17 cellular contexts compared by ENCODE assay signal in the genomic region with DNA sequence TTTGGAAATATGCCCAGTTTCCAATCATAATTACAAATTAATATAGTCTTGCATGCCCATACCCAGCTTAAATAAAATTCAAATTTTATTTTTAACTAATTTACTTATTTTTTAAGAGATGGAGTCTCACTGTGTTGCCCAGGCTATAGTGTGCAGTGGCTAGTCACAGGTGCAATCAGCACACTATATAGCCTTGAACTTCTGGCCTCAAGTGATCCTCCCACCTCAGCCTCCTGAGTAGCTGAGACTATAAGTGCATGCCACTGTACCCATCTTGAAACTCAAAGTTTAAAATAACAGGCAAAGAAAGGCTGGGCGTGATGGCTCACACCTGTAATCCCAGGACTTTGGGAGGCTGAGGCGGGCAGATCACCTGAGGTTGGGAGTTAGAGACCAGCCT. TPM values are rescaled to one million over a fixed set of nuclear protein-coding genes. Genes with fewer than 3 reads are reported as not detected.
DNase-seq lines count a peak whose midpoint lies in the region; ATAC-seq, FAIRE-seq and TF ChIP-seq lines count a peak whose summit lies in the region.
"Had no signal": no experiment of that assay in that cellular context is flagged by ENCODE, and none has a peak within 500 bp of the region (broad histone marks: within the 10 kb centered on the region; RNA-seq: fewer than 3 reads in every experiment).

No MANE protein-coding gene starts in this region.

- POLR2A ChIA-PET in RWPE1 (lab: Yijun Ruan, JAX; ENCODE audit: low non-redundant PET): no interaction called here

- H3K36me3 ChIP-seq in small intestine (ENCODE audit: control insufficient read depth in 2 of 2, insufficient read depth in 2 of 2, low read length in 2 of 2) (peaks cover 0 to 2% of the 10 kb centered on the region in 2 donors), ascending aorta (peaks cover 8 to 44% of the 10 kb centered on the region in 2 donors)

- H3K4me3 ChIP-seq in small intestine (ENCODE audit: low read depth in 1 of 2, low read length in 2 of 2) (no peak overlapping the region), ascending aorta (no peak overlapping the region)

- H3K36me3 Mint-ChIP-seq in immature natural killer cell: peaks cover 15 to 21% (median 16%) of the 10 kb centered on the region in 3 donors

- H3K4me1 ChIP-seq in small intestine (ENCODE audit: control insufficient read depth in 2 of 2, insufficient read depth in 1 of 2, low read depth in 1 of 2, low read length in 1 of 2) (peaks cover 2 to 8% of the 10 kb centered on the region in 2 donors), ascending aorta (peaks cover 0 to 7% of the 10 kb centered on the region in 2 donors)

- no peak overlapping the region for H3K4me3 Mint-ChIP-seq in immature natural killer cell
- H3K4me3 Mint-ChIP-seq: CD14-positive monocyte had no signal

- peak; percentile 36 for ATAC-seq in left colon

- no peak for DNase-seq in RWPE1 (ENCODE audit: low spot score)
- no peak for DNase-seq in left colon
- DNase-seq in small intestine: no peak
- no peak for DNase-seq in NCI-H1417 treated with DMSO at 0.1 percent for 48 hours (lab: John Stamatoyannopoulos, UW)
- no peak for DNase-seq in ascending aorta (ENCODE audit: low spot score in 2 of 2)
- no peak for DNase-seq in NCI-H1105 treated with DMSO at 0.1 percent for 48 hours (lab: John Stamatoyannopoulos, UW)
- no peak for DNase-seq in immature natural killer cell
- DNase-seq: COR-L47, DMS153, GDM1, H7, KG1, MV-4-11, NCI-H1417, NCI-H187 treated with DMSO at 0.1 percent for 48 hours, NCI-H524 had no signal

- H3K9me3 ChIP-seq in small intestine (ENCODE audit: control insufficient read depth, low read depth) (no peaks in the 10 kb centered on the region), ascending aorta (no peaks in the 10 kb centered on the region)

- CTCF ChIA-PET in RWPE1 (lab: Yijun Ruan, JAX): interaction anchor here (0.6 kb wide), 1 partner anchor 52 kb away, joined by 3 read pairs; no protein-coding TSS in a partner anchor

- H3K4me1 Mint-ChIP-seq in immature natural killer cell: peaks cover 4 to 24% of the 10 kb centered on the region in 2 donors

- H3K27ac Mint-ChIP-seq in immature natural killer cell: no peak overlapping the region

- no peaks in the 10 kb centered on the region for H3K9me3 Mint-ChIP-seq in immature natural killer cell
- H3K9me3 Mint-ChIP-seq: CD14-positive monocyte had no signal

- WGBS in small intestine, 3 donors: 79 to 96% (median 84%) methylated on average over 2 of the region's 2 CpGs

- no peaks in the 10 kb centered on the region for H3K27me3 Mint-ChIP-seq in immature natural killer cell (ENCODE audit: low read depth in 3 of 3)

- TF ChIP-seq CTCF in RWPE1 (conservative IDR thresholded peaks at IDR 0.05; ENCODE audit: low read depth) (no peak), ascending aorta (IDR thresholded peaks at IDR 0.05) (no peak)

- intact Hi-C loops in left colon (cut with DNase I, micrococcal nuclease): no loop called here
- intact Hi-C loops in ascending aorta (cut with DNase I): no loop called here

- no peaks in the 10 kb centered on the region for H3K27me3 ChIP-seq in small intestine (ENCODE audit: control insufficient read depth in 2 of 2, insufficient read depth in 2 of 2, low read length in 2 of 2)
- H3K27me3 ChIP-seq in ascending aorta: no peaks in the 10 kb centered on the region

- no peak for FAIRE-seq in small intestine (lab: Jason Lieb, UNC)

- 0 out of 2 replicates have a peak overlapping the region, but pooled peaks have one; percentile 22 for H3K27ac ChIP-seq in RWPE1
- H3K27ac ChIP-seq in small intestine (ENCODE audit: low read depth in 1 of 2, low read length in 1 of 2): peak overlapping the region; percentile 53 to 65
- no peak overlapping the region for H3K27ac ChIP-seq in ascending aorta

RNA-seq across cellular contexts. Expression of a gene that starts 10.3 kb away (rescaled TPM):
- total RNA-seq in left colon (10 to 100 TPM; 19.6 to 27.0 TPM), ascending aorta (23.9 TPM)
- polyA plus RNA-seq in small intestine (10 to 100 TPM; 13.9 to 21.2 (median 14.1) TPM), immature natural killer cell (10 to 100 TPM in 1 of 3 donors, 1 to 10 TPM in 1, under 1 TPM in 1; 0.38 to 12.9 (median 6.3) TPM)

RNA-seq across cellular contexts. Expression of a gene that starts 22.9 kb away (rescaled TPM):
- 10 to 100 TPM; 14.8 to 20.3 TPM for total RNA-seq in left colon
- 10 to 100 TPM; 15.9 to 26.2 (median 19.0) TPM for polyA plus RNA-seq in small intestine
- total RNA-seq in ascending aorta: not detected
- polyA plus RNA-seq in immature natural killer cell: 10 to 100 TPM; 14.1 to 19.6 (median 15.4) TPM

RNA-seq across cellular contexts. Expression of a gene that starts 28.5 kb away (rescaled TPM):
- total RNA-seq in left colon: 1 to 10 TPM; 3.9 to 4.8 TPM
- polyA plus RNA-seq in small intestine: 10 to 100 TPM in 1 of 3 donors, 1 to 10 TPM in 2; 3.5 to 15.9 (median 8.6) TPM
- not detected for total RNA-seq in ascending aorta
- under 1 TPM in 1 of 3 donors, not detected in 2; 0.58 TPM for polyA plus RNA-seq in immature natural killer cell

RNA-seq across cellular contexts. Expression of a gene that starts 38.2 kb away (rescaled TPM):
- total RNA-seq in left colon (10 to 100 TPM; 36.5 to 48.1 TPM), ascending aorta (27.1 TPM)
- polyA plus RNA-seq in small intestine (10 to 100 TPM; 41.8 to 50.8 (median 47.8) TPM), immature natural killer cell (10 to 100 TPM; 32.6 to 64.5 (median 57.4) TPM)

Comparison
In these comparisons a context has a peak if more than half of its experiments do, and no peak if none do; other contexts are left out.
1. H3K27ac ChIP-seq: peak in RWPE1 (single experiment) and small intestine (2 of 2); none in ascending aorta (0 of 2).
2. RNA of a gene that starts 22.9 kb away (total RNA-seq): 14.8 to 20.3 TPM in left colon; not detected in ascending aorta (single experiment); every median in the first group is over 10 times any median in the second.